1 cellular context compared by ENCODE assay signal in genomic region chr2:233329489-233330135, GRCh38.
TF ChIP-seq lines count a peak whose summit lies in the region.

No MANE protein-coding gene starts in this region.

TF ChIP-seq in H1, 55 proteins besides CTCF, POLR2A, EP300 and RAD21 (continued from another document):
- TF ChIP-seq CTBP2 (IDR thresholded peaks at IDR 0.05; ENCODE audit: borderline replicate concordance, insufficient read depth, insufficient read length, low read length) (peak; percentile 86), BRCA1 (IDR thresholded peaks at IDR 0.05; ENCODE audit: low read depth, low read length) (no peak), KDM1A (IDR thresholded peaks at IDR 0.05; ENCODE audit: borderline replicate concordance, low read length) (peak; percentile 42; the same call in 1 of the 2 replicates), SUZ12 (IDR thresholded peaks at IDR 0.05; ENCODE audit: low read length) (no peak), BCL11A (IDR thresholded peaks at IDR 0.05; ENCODE audit: low read depth in 2 of 2, low read length in 2 of 2) (peak; percentile 7 to 34), SRF (IDR thresholded peaks at IDR 0.05; ENCODE audit: low read depth, low read length) (no peak), CBX8 (IDR thresholded peaks at IDR 0.05; ENCODE audit: borderline replicate concordance, low read depth, low read length) (no peak), TCF12 (IDR thresholded peaks at IDR 0.05; ENCODE audit: low read depth, low read length) (0 out of 2 replicates have a peak, but pooled peaks have one; percentile 69), ATF2 (IDR thresholded peaks at IDR 0.05; ENCODE audit: low read length) (peak; percentile 77; the same call in 1 of the 2 replicates), CHD7 (IDR thresholded peaks at IDR 0.05; ENCODE audit: insufficient replicate concordance, low read length) (peak; percentile 43), CREB1 (IDR thresholded peaks at IDR 0.05) (0 out of 2 replicates have a peak, but pooled peaks have one; percentile 25), TAF7 (optimal IDR thresholded peaks at IDR 0.05; ENCODE audit: borderline replicate concordance, low read depth, low read length) (no peak), KDM4A (IDR thresholded peaks at IDR 0.05; ENCODE audit: low read depth, low read length, severe bottlenecking) (no peak), ATF3 (IDR thresholded peaks at IDR 0.05; ENCODE audit: insufficient read depth, low read depth, low read length) (no peak), CBX5 (IDR thresholded peaks at IDR 0.05; ENCODE audit: low read depth, low read length) (no peak), SP2 (IDR thresholded peaks at IDR 0.05; ENCODE audit: low read length) (no peak), MAFK (IDR thresholded peaks at IDR 0.05; ENCODE audit: low read depth, low read length) (no peak), HDAC2 (IDR thresholded peaks at IDR 0.05; ENCODE audit: borderline replicate concordance in 1 of 2, low read depth in 2 of 2, low read length in 2 of 2) (peak in 1 of 2 experiments; percentile 96; a peak in 2 of 4 replicates), JUND (IDR thresholded peaks at IDR 0.05; ENCODE audit: low read length) (0 out of 2 replicates have a peak, but pooled peaks have one; percentile 12), HDAC6 (IDR thresholded peaks at IDR 0.05; ENCODE audit: low read depth, low read length) (no peak)
